Comparison of ENCODE assay signal across 16 cellular contexts in genomic region chrX:68931345-68931744, GRCh38.
A peak's percentile ranks its signal among the peaks of the same experiment; 100 is the strongest.
DNase-seq lines count a peak whose midpoint lies in the region; ATAC-seq, FAIRE-seq and TF ChIP-seq lines count a peak whose summit lies in the region.
"Had no signal": no experiment of that assay in that cellular context is flagged by ENCODE, and none has a peak within 500 bp of the region (broad histone marks: within the 10 kb centered on the region; RNA-seq: fewer than 3 reads in every experiment).

No MANE protein-coding gene starts in this region.

- H3K4me3 Mint-ChIP-seq in glutamatergic neuron (ENCODE audit: unreplicated experiment) = no peak overlapping the region
- H3K4me3 Mint-ChIP-seq in activated CD4-positive, alpha-beta memory T cell treated with anti-CD3 and anti-CD28 coated beads, Interleukin-2, amount 10 ng/mL, durations not matched to agents 7 days and 5 days = no peak overlapping the region

- intact Hi-C loops in heart right ventricle (cut with DNase I) (loop anchor here in 5 of 10 donors (5.0 to 10.0 kb wide), 4 partner anchors 34 to 99 kb away; no protein-coding TSS in a partner anchor), Right ventricle myocardium inferior (cut with DNase I) (loop anchor here (2.0 to 5.0 kb wide), 3 partner anchors 34 to 103 kb away; partner anchors contain the start of gene EFNB1), right cardiac atrium (cut with DNase I) (loop anchor here in 1 of 4 donors (10.0 kb wide), 1 partner anchor 63 kb away; no protein-coding TSS in a partner anchor), sciatic nerve (cut with DNase I) (no loop called here)

- DNase-seq in heart right ventricle = no peak
- no peak for DNase-seq in Right ventricle myocardium inferior (ENCODE audit: missing footprints)
- DNase-seq in right cardiac atrium = peak in 2 of 3 donors; percentile 40 to 63
- DNase-seq in sciatic nerve (ENCODE audit: low spot score) = no peak
- no peak for DNase-seq in glutamatergic neuron
- DNase-seq in NCI-H1105 treated with DMSO at 0.1 percent for 48 hours (lab: John Stamatoyannopoulos, UW) = no peak
- DNase-seq in H54 (ENCODE audit: insufficient read length, low spot score) = no peak
- no peak for DNase-seq in activated CD4-positive, alpha-beta memory T cell treated with anti-CD3 and anti-CD28 coated beads, Interleukin-2, amount 10 ng/mL, durations not matched to agents 7 days and 5 days
- DNase-seq: GM23248, NCI-H146, NCI-H2081, NCI-H510A, NCI-H774, RPMI8226 had no signal

- H3K36me3 ChIP-seq in heart right ventricle = no peaks in the 10 kb centered on the region

- CTCF ChIA-PET in activated CD4-positive, alpha-beta memory T cell treated with anti-CD3 and anti-CD28 coated beads, Interleukin-2, amount 10 ng/mL, durations not matched to agents 7 days and 5 days (lab: Charles Lee) = no interaction called here

- TF ChIP-seq POLR2A in H54 (IDR thresholded peaks at IDR 0.05; ENCODE audit: low read depth, low read length) = no peak

- peak in 7 of 8 donors; percentile 4 to 82 (median 57) for ATAC-seq in heart right ventricle
- ATAC-seq in Right ventricle myocardium inferior = no peak
- peak; percentile 50 to 76 for ATAC-seq in right cardiac atrium
- ATAC-seq in sciatic nerve = peak; percentile 35
- ATAC-seq: K562 had no signal

- H3K4me1 Mint-ChIP-seq in glutamatergic neuron (ENCODE audit: low read depth, unreplicated experiment) = no peaks in the 10 kb centered on the region
- peaks cover 4% of the 10 kb centered on the region for H3K4me1 Mint-ChIP-seq in activated CD4-positive, alpha-beta memory T cell treated with anti-CD3 and anti-CD28 coated beads, Interleukin-2, amount 10 ng/mL, durations not matched to agents 7 days and 5 days

- H3K4me3 ChIP-seq in heart right ventricle (no peak overlapping the region), right cardiac atrium (ENCODE audit: low read length) (no peak overlapping the region)
- H3K4me3 ChIP-seq: GM23248, K562 had no signal

- peaks cover 3% of the 10 kb centered on the region for H3K27me3 Mint-ChIP-seq in glutamatergic neuron (ENCODE audit: unreplicated experiment)
- H3K27me3 Mint-ChIP-seq in activated CD4-positive, alpha-beta memory T cell treated with anti-CD3 and anti-CD28 coated beads, Interleukin-2, amount 10 ng/mL, durations not matched to agents 7 days and 5 days = no peaks in the 10 kb centered on the region

- peak overlapping the region; percentile 36 to 83 (median 66) for H3K27ac ChIP-seq in heart right ventricle
- H3K27ac ChIP-seq in right cardiac atrium (ENCODE audit: low read length) = peak overlapping the region; percentile 80
- H3K27ac ChIP-seq: GM23248 had no signal

- no peak for FAIRE-seq in H54 (lab: Jason Lieb, UNC)
- FAIRE-seq: GM12892, K562 had no signal

- H3K9me3 ChIP-seq in heart right ventricle = no peaks in the 10 kb centered on the region
- no peaks in the 10 kb centered on the region for H3K9me3 ChIP-seq in right cardiac atrium (ENCODE audit: control insufficient read depth, low read length)

- POLR2A ChIA-PET in activated CD4-positive, alpha-beta memory T cell treated with anti-CD3 and anti-CD28 coated beads, Interleukin-2, amount 10 ng/mL, durations not matched to agents 7 days and 5 days (lab: Charles Lee) = no interaction called here

- H3K27ac Mint-ChIP-seq in glutamatergic neuron (ENCODE audit: unreplicated experiment) = no peak overlapping the region
- no peak overlapping the region for H3K27ac Mint-ChIP-seq in activated CD4-positive, alpha-beta memory T cell treated with anti-CD3 and anti-CD28 coated beads, Interleukin-2, amount 10 ng/mL, durations not matched to agents 7 days and 5 days

- no peak for TF ChIP-seq CTCF in heart right ventricle (IDR thresholded peaks at IDR 0.05)
- no peak for TF ChIP-seq CTCF in glutamatergic neuron (IDR thresholded peaks at IDR 0.05; ENCODE audit: partially characterized antibody, unreplicated experiment)

- H3K9me3 Mint-ChIP-seq in glutamatergic neuron (ENCODE audit: unreplicated experiment) = peaks cover 1% of the 10 kb centered on the region
- no peaks in the 10 kb centered on the region for H3K9me3 Mint-ChIP-seq in activated CD4-positive, alpha-beta memory T cell treated with anti-CD3 and anti-CD28 coated beads, Interleukin-2, amount 10 ng/mL, durations not matched to agents 7 days and 5 days

- H3K4me1 ChIP-seq in heart right ventricle (peaks cover 0 to 59% (median 20%) of the 10 kb centered on the region in 9 donors), right cardiac atrium (ENCODE audit: control insufficient read depth, insufficient read depth, low read length) (peaks cover 31% of the 10 kb centered on the region)

- H3K27me3 ChIP-seq in heart right ventricle (no peaks in the 10 kb centered on the region), right cardiac atrium (ENCODE audit: control insufficient read depth, insufficient read depth) (no peaks in the 10 kb centered on the region)

- no peaks in the 10 kb centered on the region for H3K36me3 Mint-ChIP-seq in glutamatergic neuron (ENCODE audit: unreplicated experiment)
- H3K36me3 Mint-ChIP-seq in activated CD4-positive, alpha-beta memory T cell treated with anti-CD3 and anti-CD28 coated beads, Interleukin-2, amount 10 ng/mL, durations not matched to agents 7 days and 5 days (ENCODE audit: low read depth) = no peaks in the 10 kb centered on the region

- WGBS in heart right ventricle, 2 donors = 42 to 50% methylated on average over 4 of the region's 4 CpGs
- 46% methylated on average over 4 of the region's 4 CpGs for WGBS in right cardiac atrium

Comparison
In these comparisons a context has a peak if more than half of its experiments do, and no peak if none do; other contexts are left out.
1. DNase-seq: peak in right cardiac atrium (2 of 3); none in heart right ventricle (0 of 2), Right ventricle myocardium inferior (single experiment), sciatic nerve (single experiment), glutamatergic neuron (single experiment), NCI-H1105 treated with DMSO at 0.1 percent for 48 hours (single experiment), H54 (single experiment) and activated CD4-positive, alpha-beta memory T cell treated with anti-CD3 and anti-CD28 coated beads, Interleukin-2, amount 10 ng/mL, durations not matched to agents 7 days and 5 days (single experiment).